Comparison of ENCODE assay signal across 8 cellular contexts in genomic region chr5:66143473-66144073, GRCh38. TPM values are rescaled to one million over a fixed set of nuclear protein-coding genes. Genes with fewer than 3 reads are reported as not detected.
DNase-seq lines count a peak whose midpoint lies in the region; ATAC-seq, FAIRE-seq and TF ChIP-seq lines count a peak whose summit lies in the region.

No MANE protein-coding gene starts in this region.

- TF ChIP-seq CTCF in C4-2B (conservative IDR thresholded peaks at IDR 0.05) (no peak), GM12878 (IDR thresholded peaks at IDR 0.05 in 2 of 3, conservative IDR thresholded peaks at IDR 0.05 in 1 of 3; ENCODE audit: control insufficient read depth in 2 of 3, extremely low read depth in 1 of 3, insufficient read depth in 1 of 3, low read depth in 3 of 3, low read length in 3 of 3) (no peak), left lung (IDR thresholded peaks at IDR 0.05) (no peak), tibial nerve (IDR thresholded peaks at IDR 0.05) (no peak)

- TF ChIP-seq EP300 in GM12878 (IDR thresholded peaks at IDR 0.05; ENCODE audit: borderline replicate concordance in 1 of 2, control insufficient read depth in 1 of 2, low read depth in 2 of 2, low read length in 2 of 2) (no peak), tibial nerve (IDR thresholded peaks at IDR 0.05) (no peak)

- H3K36me3 ChIP-seq in GM12878 (ENCODE audit: control insufficient read depth in 2 of 2, insufficient read depth in 2 of 2, low read length in 1 of 2) (no peaks in the 10 kb centered on the region; a peak in 1 of 4 replicates), left lung (no peaks in the 10 kb centered on the region), tibial nerve (no peaks in the 10 kb centered on the region)

- H3K4me1 ChIP-seq in GM12878 (ENCODE audit: control insufficient read depth, insufficient read depth, low read length) (peaks cover 4% of the 10 kb centered on the region; the same call in 1 of the 2 replicates), left lung (peaks cover 0 to 42% of the 10 kb centered on the region in 2 donors), tibial nerve (peaks cover 0 to 39% (median 22%) of the 10 kb centered on the region in 4 donors)

- H3K9me3 ChIP-seq in GM12878 (replicated peaks; ENCODE audit: control insufficient read depth, insufficient read depth, low read length) (no peaks in the 10 kb centered on the region), left lung (no peaks in the 10 kb centered on the region), tibial nerve (no peaks in the 10 kb centered on the region)

- H3K27me3 ChIP-seq in GM12878 (replicated peaks in 1 of 2; ENCODE audit: control insufficient read depth in 2 of 2, insufficient read depth in 2 of 2, low read length in 1 of 2): no peaks in the 10 kb centered on the region
- no peaks in the 10 kb centered on the region for H3K27me3 ChIP-seq in left lung
- H3K27me3 ChIP-seq in tibial nerve: no peaks in the 10 kb centered on the region

- H3K4me3 ChIP-seq in GM12878: peak overlapping the region; percentile 90
- H3K4me3 ChIP-seq in left lung: peak overlapping the region; percentile 76 to 79
- peak overlapping the region; percentile 54 to 91 (median 84) for H3K4me3 ChIP-seq in tibial nerve

- CTCF ChIA-PET in GM12878 (lab: Yijun Ruan, JAX): no interaction called here

- peak overlapping the region; percentile 85 for H3K9ac ChIP-seq in GM12878 (ENCODE audit: control insufficient read depth, insufficient read depth, low read length)

- TF ChIP-seq POLR2A in GM12878 (IDR thresholded peaks at IDR 0.05; ENCODE audit: low read depth, low read length) (no peak), tibial nerve (IDR thresholded peaks at IDR 0.05) (no peak)

- WGBS in GM12878 (ENCODE audit: insufficient coverage, insufficient replicate concordance, low lambda C conversion rate, missing lambda C conversion rate): 25% methylated on average over 16 of the region's 16 CpGs
- 22% methylated on average over 16 of the region's 16 CpGs for WGBS in tibial nerve, 2 donors

- intact Hi-C loops in GM12878 (cut with micrococcal nuclease; ENCODE audit: unreplicated experiment): loop anchor here (5.0 to 10.0 kb wide), 2 partner anchors 216 to 319 kb away; partner anchors contain the start of gene ERBIN
- intact Hi-C loops in left lung (cut with DNase I): no loop called here

- TF ChIP-seq RAD21 in GM12878 (IDR thresholded peaks at IDR 0.05; ENCODE audit: insufficient read depth, low read depth, low read length): no peak

- H3K79me2 ChIP-seq in GM12878 (ENCODE audit: control insufficient read depth, insufficient read depth, low read length): peaks cover 45% of the 10 kb centered on the region

- POLR2A ChIA-PET in GM12878 (lab: Charles Lee): interaction anchor here (1.1 kb wide), 1 partner anchor 298 kb away, joined by 4 read pairs; no protein-coding TSS in a partner anchor

- SMC1A ChIA-PET in GM12878 (lab: Charles Lee; ENCODE audit: uncharacterized antibody, unreplicated experiment): interaction anchor here (1.2 to 1.9 kb wide), 2 partner anchors 10 to 217 kb away, joined by 3 to 4 read pairs; partner anchors contain the start of gene ERBIN

- DNase-seq in GM12878 (ENCODE audit: low read depth, low spot score) (no peak), left lung (no peak), tibial nerve (ENCODE audit: low spot score in 2 of 2) (peak in 1 of 2 donors; percentile 8), H4 (ENCODE audit: low spot score) (no peak)
- DNase-seq in activated CD4-positive, CD25-positive, alpha-beta regulatory T cell treated with anti-CD3 and anti-CD28 coated beads, Interleukin-2, amount 50 U/mL, for 72 hours: no peak

- RAD21 ChIA-PET in GM12878 (lab: Charles Lee; ENCODE audit: unreplicated experiment): interaction anchor here (0.6 to 1.3 kb wide), 3 partner anchors 214 to 319 kb away, joined by 3 to 5 read pairs (median 3); no protein-coding TSS in a partner anchor

- no peaks in the 10 kb centered on the region for H4K20me1 ChIP-seq in GM12878 (ENCODE audit: control insufficient read depth, insufficient read depth)

- H3K27ac ChIP-seq in C4-2B (peak overlapping the region; percentile 93), GM12878 (ENCODE audit: control insufficient read depth, insufficient read depth) (peak overlapping the region; percentile 94), left lung (peak overlapping the region; percentile 100), tibial nerve (peak overlapping the region; percentile 98 to 100 (median 98))

- peak overlapping the region; percentile 99 for H2AFZ ChIP-seq in GM12878 (ENCODE audit: control insufficient read depth, low read depth, low read length)

- no peak for FAIRE-seq in GM12878 (lab: Jason Lieb, UNC)

- TSS peak; percentile 98 for BruUV-seq in GM12878 (replicated peaks; lab: Mats Ljungman, UMichigan)

- ATAC-seq in GM19467 (IDR thresholded peaks at IDR 0.05; ENCODE audit: unreplicated experiment): peak; percentile 27
- peak; percentile 22 for ATAC-seq in HG03571 (IDR thresholded peaks at IDR 0.05; ENCODE audit: unreplicated experiment)
- ATAC-seq in GM12878: peak; percentile 30
- ATAC-seq in left lung: peak; percentile 40

- in situ Hi-C loops in GM12878 (cut with MboI): no loop called here

- peak overlapping the region; percentile 64 for H3K4me2 ChIP-seq in GM12878 (ENCODE audit: control insufficient read depth, insufficient read depth)

TF ChIP-seq in GM12878, 131 proteins besides CTCF, POLR2A, EP300 and RAD21 (continues in another document):
- TF ChIP-seq DPF2 (IDR thresholded peaks at IDR 0.05) (no peak), NR2F1 (conservative IDR thresholded peaks at IDR 0.05) (0 out of 2 replicates have a peak, but pooled peaks have one; percentile 2), EZH2 (IDR thresholded peaks at IDR 0.05; ENCODE audit: borderline replicate concordance, control insufficient read depth, low read depth, low read length) (no peak), NRF1 (conservative IDR thresholded peaks at IDR 0.05; ENCODE audit: low read depth, low read length) (no peak), PAX8 (IDR thresholded peaks at IDR 0.05) (no peak), E2F4 (IDR thresholded peaks at IDR 0.05; ENCODE audit: low read depth, low read length) (0 out of 2 replicates have a peak, but pooled peaks have one; percentile 6), MYB (IDR thresholded peaks at IDR 0.05; ENCODE audit: borderline replicate concordance, low read depth, low read length) (no peak), BMI1 (IDR thresholded peaks at IDR 0.05; ENCODE audit: borderline replicate concordance) (no peak), SMAD1 (IDR thresholded peaks at IDR 0.05; ENCODE audit: low read depth, partially characterized antibody) (peak; percentile 24), RCOR1 (conservative IDR thresholded peaks at IDR 0.05; ENCODE audit: low read depth, low read length) (no peak)
- TF ChIP-seq, protein P1, sequence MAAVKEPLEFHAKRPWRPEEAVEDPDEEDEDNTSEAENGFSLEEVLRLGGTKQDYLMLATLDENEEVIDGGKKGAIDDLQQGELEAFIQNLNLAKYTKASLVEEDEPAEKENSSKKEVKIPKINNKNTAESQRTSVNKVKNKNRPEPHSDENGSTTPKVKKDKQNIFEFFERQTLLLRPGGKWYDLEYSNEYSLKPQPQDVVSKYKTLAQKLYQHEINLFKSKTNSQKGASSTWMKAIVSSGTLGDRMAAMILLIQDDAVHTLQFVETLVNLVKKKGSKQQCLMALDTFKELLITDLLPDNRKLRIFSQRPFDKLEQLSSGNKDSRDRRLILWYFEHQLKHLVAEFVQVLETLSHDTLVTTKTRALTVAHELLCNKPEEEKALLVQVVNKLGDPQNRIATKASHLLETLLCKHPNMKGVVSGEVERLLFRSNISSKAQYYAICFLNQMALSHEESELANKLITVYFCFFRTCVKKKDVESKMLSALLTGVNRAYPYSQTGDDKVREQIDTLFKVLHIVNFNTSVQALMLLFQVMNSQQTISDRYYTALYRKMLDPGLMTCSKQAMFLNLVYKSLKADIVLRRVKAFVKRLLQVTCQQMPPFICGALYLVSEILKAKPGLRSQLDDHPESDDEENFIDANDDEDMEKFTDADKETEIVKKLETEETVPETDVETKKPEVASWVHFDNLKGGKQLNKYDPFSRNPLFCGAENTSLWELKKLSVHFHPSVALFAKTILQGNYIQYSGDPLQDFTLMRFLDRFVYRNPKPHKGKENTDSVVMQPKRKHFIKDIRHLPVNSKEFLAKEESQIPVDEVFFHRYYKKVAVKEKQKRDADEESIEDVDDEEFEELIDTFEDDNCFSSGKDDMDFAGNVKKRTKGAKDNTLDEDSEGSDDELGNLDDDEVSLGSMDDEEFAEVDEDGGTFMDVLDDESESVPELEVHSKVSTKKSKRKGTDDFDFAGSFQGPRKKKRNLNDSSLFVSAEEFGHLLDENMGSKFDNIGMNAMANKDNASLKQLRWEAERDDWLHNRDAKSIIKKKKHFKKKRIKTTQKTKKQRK (IDR thresholded peaks at IDR 0.05; ENCODE audit: low read depth, low read length): no peak

RNA-seq across cellular contexts. Expression of gene SREK1, which starts 0.5 kb away (rescaled TPM):
- 601 and 605 TPM in 2 replicates for total RNA-seq in GM12878 (2013; cell fraction: nucleolus; rRNA removed)
- total RNA-seq in GM12878 (2014; rRNA removed) (100 and 132 TPM in 2 replicates), GM12878 (2014; rRNA removed; fragmentation: Illumina TruSeq; extraction: Trizol) (75.6 and 83.4 TPM in 2 replicates), GM12878 (2021) (54.9 and 59.0 TPM in 2 replicates), left lung (10 to 100 TPM; 52.4 to 62.8 TPM), tibial nerve (100 to 1,000 TPM in 3 of 4 donors, 10 to 100 TPM in 1; 63.0 to 118 (median 102) TPM)
- polyA plus RNA-seq in GM12878 (2011; ENCODE audit: low read depth): 21.7 TPM
- polyA plus RNA-seq in GM12878 (2011; rRNA removed) (64.4 and 91.3 TPM in 2 replicates), GM12878 (2014; fragmentation: Illumina TruSeq; extraction: Trizol) (81.2 and 111 TPM in 2 replicates), GM12878 (2014; fragmentation: Nextera tagmentation; extraction: Ambion mirVana) (10 to 100 TPM; 30.7 to 31.6 TPM), GM12878 (2014; rRNA removed) (63.9 and 69.3 TPM in 2 replicates), GM12878 (2016; fragmentation: Nextera tagmentation; extraction: Ambion mirVana) (10 to 100 TPM; 49.7 to 56.1 TPM)
- 22.4 and 24.3 TPM in 2 replicates for polyA plus RNA-seq in GM12878 (2011; cell fraction: cytosol; rRNA removed)
- 128 and 135 TPM in 2 replicates for polyA plus RNA-seq in GM12878 (2011; cell fraction: nucleus; rRNA removed)
- 40.9 and 41.8 TPM in 2 replicates for polyA plus RNA-seq in GM12878 (2012)
- polyA minus RNA-seq in GM12878 (2011; rRNA and poly(A)+ RNA removed): 65.1 and 82.5 TPM in 2 replicates
- polyA minus RNA-seq in GM12878 (2011; cell fraction: cytosol; rRNA and poly(A)+ RNA removed): 24.7 and 39.1 TPM in 2 replicates
- polyA minus RNA-seq in GM12878 (2011; cell fraction: nucleus; rRNA and poly(A)+ RNA removed): 210 and 315 TPM in 2 replicates
- 21.2 and 27.8 TPM in 2 replicates for total RNA-seq in H4 (2014; rRNA removed; shearing (Covaris generic))
